ENCODE assay signal across 1 cellular context in genomic region chr3:161415506-161416231, GRCh38.
TF ChIP-seq lines count a peak whose summit lies in the region.

No MANE protein-coding gene starts in this region.

TF ChIP-seq in A549, 52 proteins besides CTCF, POLR2A, EP300 and RAD21 (continued from another document):
- TF ChIP-seq FOSL2 (IDR thresholded peaks at IDR 0.05) (no peak), FOSL2 (CRISPR knock-in tag; IDR thresholded peaks at IDR 0.05) (peak; percentile 48), GATA3 (IDR thresholded peaks at IDR 0.05; ENCODE audit: borderline replicate concordance) (no peak), PBX3 (IDR thresholded peaks at IDR 0.05) (no peak), JUNB (IDR thresholded peaks at IDR 0.05) (peak; percentile 12; the same call in 1 of the 2 replicates), EHF (CRISPR knock-in tag; IDR thresholded peaks at IDR 0.05) (no peak)
